Comparison of ENCODE assay signal across 18 cellular contexts in genomic region chr7:64893401-64893800, GRCh38. TPM values are rescaled to one million over a fixed set of nuclear protein-coding genes. Genes with fewer than 3 reads are reported as not detected.
A peak's percentile ranks its signal among the peaks of the same experiment; 100 is the strongest.
DNase-seq lines count a peak whose midpoint lies in the region; ATAC-seq, FAIRE-seq and TF ChIP-seq lines count a peak whose summit lies in the region.
"Had no signal": no experiment of that assay in that cellular context is flagged by ENCODE, and none has a peak within 500 bp of the region (broad histone marks: within the 10 kb centered on the region; RNA-seq: fewer than 3 reads in every experiment).

No MANE protein-coding gene starts in this region.

- TF ChIP-seq RAD21 in HepG2 (CRISPR knock-in tag; IDR thresholded peaks at IDR 0.05) = no peak

- H4K20me1 ChIP-seq in HepG2 (ENCODE audit: insufficient read depth, low read length) = no peaks in the 10 kb centered on the region

- POLR2A ChIA-PET in HepG2 (lab: Yijun Ruan, JAX) = no interaction called here
- POLR2A ChIA-PET in RWPE1 (lab: Yijun Ruan, JAX; ENCODE audit: low non-redundant PET) = no interaction called here

- no peak overlapping the region for H3K27ac Mint-ChIP-seq in stimulated activated naive CD8-positive, alpha-beta T cell treated with anti-CD3 and anti-CD28 coated beads, Interleukin-15, amount 100 ng/mL, for 72 hours
- H3K27ac Mint-ChIP-seq: H9 had no signal

- 22% methylated on average over 5 of the region's 5 CpGs for WGBS in HepG2 (ENCODE audit: low lambda C conversion rate)
- WGBS in right lobe of liver (ENCODE audit: insufficient coverage, low coverage, low lambda C conversion rate, missing lambda C conversion rate) = 34% methylated on average over 5 of the region's 5 CpGs

- no peak overlapping the region for H3K4me2 ChIP-seq in HepG2 (ENCODE audit: low read depth, low read length)

- BruUV-seq in HepG2 (replicated peaks; lab: Mats Ljungman, UMichigan) = no TSS peak

- FAIRE-seq in HepG2 (lab: Jason Lieb, UNC) = no peak
- FAIRE-seq: GM12878, HTR-8/SVneo, RCC 7860 had no signal

- H3K9me3 Mint-ChIP-seq in stimulated activated naive CD8-positive, alpha-beta T cell treated with anti-CD3 and anti-CD28 coated beads, Interleukin-15, amount 100 ng/mL, for 72 hours = no peaks in the 10 kb centered on the region
- H3K9me3 Mint-ChIP-seq: H9 had no signal

- intact Hi-C loops in HepG2 (cut with micrococcal nuclease; ENCODE audit: unreplicated experiment) = no loop called here
- intact Hi-C loops in right lobe of liver (cut with DNase I) = no loop called here

- peaks cover 41% of the 10 kb centered on the region for H3K27me3 Mint-ChIP-seq in stimulated activated naive CD8-positive, alpha-beta T cell treated with anti-CD3 and anti-CD28 coated beads, Interleukin-15, amount 100 ng/mL, for 72 hours

- CTCF ChIA-PET in HepG2 (lab: Yijun Ruan, JAX; ENCODE audit: low intra/inter-chr PET ratio, low total read pairs) (no interaction called here), RWPE1 (lab: Yijun Ruan, JAX) (no interaction called here)

- H3K36me3 ChIP-seq in HepG2 (replicated peaks in 1 of 2; ENCODE audit: control insufficient read depth in 1 of 2, insufficient read depth in 2 of 2, low read length in 2 of 2) (no peaks in the 10 kb centered on the region), right lobe of liver (no peaks in the 10 kb centered on the region)
- H3K36me3 ChIP-seq: BE2C had no signal

- in situ Hi-C loops in HepG2 (cut with HindIII; ENCODE audit: extremely low pct_ligation_motif_present, low pct_unique_long_range_greater_than_20kb) = no loop called here

- no peak for TF ChIP-seq EP300 in HepG2 (IDR thresholded peaks at IDR 0.05; ENCODE audit: low read depth in 2 of 2, low read length in 2 of 2)
- no peak for TF ChIP-seq EP300 in HepG2 (CRISPR knock-in tag; IDR thresholded peaks at IDR 0.05; ENCODE audit: borderline replicate concordance)

- no peaks in the 10 kb centered on the region for H3K79me2 ChIP-seq in HepG2 (ENCODE audit: insufficient read depth, low read length)

- no peak overlapping the region for H3K27ac ChIP-seq in HepG2 (ENCODE audit: extremely low read length, insufficient read depth, low read length)
- no peak overlapping the region for H3K27ac ChIP-seq in right lobe of liver
- H3K27ac ChIP-seq in RWPE1 = peak overlapping the region; percentile 40

- H3K9me3 ChIP-seq in HepG2 (ENCODE audit: low read length) = no peaks in the 10 kb centered on the region
- H3K9me3 ChIP-seq in right lobe of liver = no peaks in the 10 kb centered on the region
- H3K9me3 ChIP-seq: BE2C had no signal

- TF ChIP-seq POLR2A in HepG2 (IDR thresholded peaks at IDR 0.05; ENCODE audit: insufficient read depth in 1 of 2, low read depth in 2 of 2, low read length in 2 of 2) = no peak
- no peak for TF ChIP-seq POLR2A in right lobe of liver (IDR thresholded peaks at IDR 0.05)

- H3K4me3 ChIP-seq in HepG2 (replicated peaks in 1 of 3; ENCODE audit: insufficient read depth in 1 of 3, low read depth in 2 of 3, low read length in 3 of 3) (no peak overlapping the region), right lobe of liver (no peak overlapping the region)
- H3K4me3 ChIP-seq: GM12878 had no signal

- DNase-seq in HepG2 (ENCODE audit: low spot score) (no peak), right lobe of liver (no peak), RWPE1 (ENCODE audit: low spot score) (no peak), iPS-NIHi7 (ENCODE audit: extremely low spot score) (peak; percentile 14), DMS114 treated with DMSO at 0.1 percent for 48 hours (lab: John Stamatoyannopoulos, UW; ENCODE audit: unreplicated experiment) (no peak), inferior parietal cortex (ENCODE audit: extremely low spot score) (no peak)
- no peak for DNase-seq in stimulated activated naive CD8-positive, alpha-beta T cell treated with anti-CD3 and anti-CD28 coated beads, Interleukin-15, amount 100 ng/mL, for 72 hours
- DNase-seq: BE2C, DND-41, H9, IMR-90, NCI-H1105, NCI-H2029 treated with DMSO at 0.1 percent for 48 hours, NCI-H446 had no signal

- H3K4me1 Mint-ChIP-seq in stimulated activated naive CD8-positive, alpha-beta T cell treated with anti-CD3 and anti-CD28 coated beads, Interleukin-15, amount 100 ng/mL, for 72 hours = peaks cover 5% of the 10 kb centered on the region

- H2AFZ ChIP-seq in HepG2 (ENCODE audit: low read length) = no peak overlapping the region

- H3K4me1 ChIP-seq in HepG2 (ENCODE audit: insufficient read depth, low read length) (peaks cover 28% of the 10 kb centered on the region), right lobe of liver (peaks cover 0 to 11% (median 0%) of the 10 kb centered on the region in 4 donors)
- H3K4me1 ChIP-seq: BE2C had no signal

- no peak overlapping the region for H3K4me3 Mint-ChIP-seq in stimulated activated naive CD8-positive, alpha-beta T cell treated with anti-CD3 and anti-CD28 coated beads, Interleukin-15, amount 100 ng/mL, for 72 hours
- H3K4me3 Mint-ChIP-seq: H9 had no signal

- ATAC-seq in HepG2 (no peak), right lobe of liver (no peak)
- ATAC-seq in stimulated activated naive CD8-positive, alpha-beta T cell treated with anti-CD3 and anti-CD28 coated beads, Interleukin-15, amount 100 ng/mL, for 72 hours = no peak
- ATAC-seq: GM12878, Right ventricle myocardium inferior had no signal

- no peak overlapping the region for H3K9ac ChIP-seq in HepG2 (ENCODE audit: insufficient read depth, low read depth, low read length)

- H3K27me3 ChIP-seq in HepG2 (ENCODE audit: control insufficient read depth in 1 of 2, insufficient read depth in 2 of 2, low read length in 2 of 2) (peaks cover 11 to 28% of the 10 kb centered on the region in 2 experiments; a peak in 3 of 5 replicates), right lobe of liver (no peaks in the 10 kb centered on the region)
- H3K27me3 ChIP-seq: BE2C had no signal

- TF ChIP-seq CTCF in HepG2 (CRISPR knock-in tag; IDR thresholded peaks at IDR 0.05) (no peak), right lobe of liver (IDR thresholded peaks at IDR 0.05) (no peak), RWPE1 (conservative IDR thresholded peaks at IDR 0.05; ENCODE audit: low read depth) (no peak)

TF ChIP-seq in HepG2, 621 proteins besides CTCF, POLR2A, EP300 and RAD21:
- TF ChIP-seq HNRNPK (IDR thresholded peaks at IDR 0.05; ENCODE audit: low read depth, low read length, poor library complexity, severe bottlenecking) = peak; percentile 61
- TF ChIP-seq FOXM1 (CRISPR knock-in tag; IDR thresholded peaks at IDR 0.05) = no peak
- no peak for TF ChIP-seq ZHX1 (CRISPR knock-in tag; IDR thresholded peaks at IDR 0.05; ENCODE audit: low read depth)
- no peak for TF ChIP-seq PHF20 (CRISPR knock-in tag; IDR thresholded peaks at IDR 0.05)
- TF ChIP-seq RELA (CRISPR knock-in tag; IDR thresholded peaks at IDR 0.05) = no peak
- TF ChIP-seq NCOA5 (CRISPR knock-in tag; IDR thresholded peaks at IDR 0.05) = no peak
- no peak for TF ChIP-seq ZMYM2 (CRISPR knock-in tag; IDR thresholded peaks at IDR 0.05)
- no peak for TF ChIP-seq PAWR (CRISPR knock-in tag; IDR thresholded peaks at IDR 0.05; ENCODE audit: borderline replicate concordance)
- TF ChIP-seq ZSCAN29 (CRISPR knock-in tag; conservative IDR thresholded peaks at IDR 0.05) = no peak
TF ChIP-seq in HepG2: peak in this region for 1.

RNA-seq across cellular contexts. Expression of gene ZNF273, which starts 9.7 kb away (rescaled TPM):
- total RNA-seq in HepG2 (2016; rRNA removed; fragmentation: Illumina TruSeq; extraction: Trizol) (5.8 and 6.8 TPM in 2 replicates), right lobe of liver (under 1 TPM; 0.24 to 1.00 (median 0.78) TPM)
- total RNA-seq in HepG2 (2016; cell fraction: cytosol; rRNA removed; fragmentation: Illumina TruSeq; extraction: Trizol; ENCODE audit: low read depth) = 1.1 and 1.3 TPM in 2 replicates
- total RNA-seq in HepG2 (2016; cell fraction: insoluble cytoplasmic fraction; rRNA removed; fragmentation: Illumina TruSeq; extraction: Trizol) = 5.0 and 7.2 TPM in 2 replicates
- 2.1 and 4.0 TPM in 2 replicates for total RNA-seq in HepG2 (2016; cell fraction: membrane; rRNA removed; fragmentation: Illumina TruSeq; extraction: Trizol)
- 4.9 and 5.1 TPM in 2 replicates for total RNA-seq in HepG2 (2016; cell fraction: nucleus; rRNA removed; fragmentation: Illumina TruSeq; extraction: Trizol)
- 0.90 and 1.7 TPM in 2 replicates for polyA plus RNA-seq in HepG2 (2011; rRNA removed)
- polyA plus RNA-seq in HepG2 (2011; cell fraction: cytosol; rRNA removed) = 1.0 and 1.2 TPM in 2 replicates
- polyA plus RNA-seq in HepG2 (2011; cell fraction: nucleus; rRNA removed) = 0.64 and 0.69 TPM in 2 replicates
- polyA plus RNA-seq in HepG2 (2012) = 1.3 and 2.0 TPM in 2 replicates
- polyA plus RNA-seq in HepG2 (2016; cell fraction: cytosol; fragmentation: Illumina TruSeq; extraction: Trizol; ENCODE audit: low read depth) = 0.62 and 0.71 TPM in 2 replicates
- 6.6 and 7.3 TPM in 2 replicates for polyA plus RNA-seq in HepG2 (2016; cell fraction: insoluble cytoplasmic fraction; fragmentation: Illumina TruSeq; extraction: Trizol; ENCODE audit: low read depth)
- polyA plus RNA-seq in HepG2 (2016; cell fraction: membrane; fragmentation: Illumina TruSeq; extraction: Trizol; ENCODE audit: low read depth) = 2.5 and 2.6 TPM in 2 replicates
- polyA plus RNA-seq in HepG2 (2016; cell fraction: nucleus; fragmentation: Illumina TruSeq; extraction: Trizol; ENCODE audit: insufficient read depth, low read depth) = 5.0 and 5.1 TPM in 2 replicates
- polyA minus RNA-seq in HepG2 (2011; rRNA and poly(A)+ RNA removed; ENCODE audit: low replicate concordance) = 0.90 and 4.3 TPM in 2 replicates
- polyA minus RNA-seq in HepG2 (2011; cell fraction: cytosol; rRNA and poly(A)+ RNA removed) = 2.3 TPM in 2 replicates
- 5.3 and 6.6 TPM in 2 replicates for polyA minus RNA-seq in HepG2 (2011; cell fraction: nucleus; rRNA and poly(A)+ RNA removed)
